In genomic region chr3:104856743-104857142, GRCh38 we compare ENCODE assay signal across 2 cellular contexts.
TF ChIP-seq lines count a peak whose summit lies in the region.

No MANE protein-coding gene starts in this region.

TF ChIP-seq in GM23338, 12 proteins besides CTCF, POLR2A, EP300 and RAD21:
- TF ChIP-seq CREB1 (CRISPR knock-in tag; IDR thresholded peaks at IDR 0.05; ENCODE audit: low read depth) (peak; percentile 53; the same call in 1 of the 2 replicates), EZH2phosphoT487 (IDR thresholded peaks at IDR 0.05; ENCODE audit: unreplicated experiment) (no peak)
TF ChIP-seq in GM23338: peak in this region for 1.

TF ChIP-seq in H1, 55 proteins besides CTCF, POLR2A, EP300 and RAD21:
- TF ChIP-seq TEAD4 (IDR thresholded peaks at IDR 0.05; ENCODE audit: low read depth, low read length) = no peak
- TF ChIP-seq SP4 (IDR thresholded peaks at IDR 0.05; ENCODE audit: low read length) = no peak
- TF ChIP-seq NANOG (IDR thresholded peaks at IDR 0.05; ENCODE audit: insufficient read depth, low read depth, low read length, poor library complexity, severe bottlenecking) = peak; percentile 70
